Comparison of ENCODE assay signal across 14 cellular contexts in the genomic region with DNA sequence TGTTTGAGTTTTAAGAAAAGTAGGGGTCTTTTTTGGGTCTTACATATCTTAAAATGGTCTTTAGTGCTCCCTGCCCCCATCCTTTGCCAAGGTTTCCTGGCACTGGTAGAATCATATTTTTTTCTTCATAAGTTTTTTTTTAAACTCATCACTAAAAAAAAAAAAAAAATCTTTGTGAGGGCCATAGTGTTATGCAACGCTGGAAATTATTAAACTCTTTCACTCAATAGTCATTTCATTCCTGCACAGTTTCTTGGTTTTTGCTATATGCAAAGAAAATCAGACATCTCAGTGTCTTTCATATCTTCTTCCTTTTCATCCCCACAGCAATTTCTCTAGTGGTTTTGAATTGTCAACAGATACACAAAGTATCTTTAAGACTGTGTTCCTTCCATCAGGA.
DNase-seq lines count a peak whose midpoint lies in the region; ATAC-seq, FAIRE-seq and TF ChIP-seq lines count a peak whose summit lies in the region.
"Had no signal": no experiment of that assay in that cellular context is flagged by ENCODE, and none has a peak within 500 bp of the region (broad histone marks: within the 10 kb centered on the region; RNA-seq: fewer than 3 reads in every experiment).

No MANE protein-coding gene starts in this region.

- H3K9ac ChIP-seq in GM12878 (ENCODE audit: control insufficient read depth, insufficient read depth, low read length) (no peak overlapping the region), neural progenitor cell (no peak overlapping the region)
- H3K9ac ChIP-seq: BLaER1 had no signal

- H3K27ac ChIP-seq in GM12878 (ENCODE audit: control insufficient read depth, insufficient read depth) (peak overlapping the region; percentile 60; the same call in 1 of the 2 replicates), neural progenitor cell (no peak overlapping the region)
- no peak overlapping the region for H3K27ac ChIP-seq in CD8-positive, alpha-beta memory T cell (ENCODE audit: low read depth, low read length)
- H3K27ac ChIP-seq: BLaER1 had no signal

- POLR2A ChIA-PET in GM12878 (lab: Charles Lee), result interaction anchor here (0.9 to 2.1 kb wide), 2 partner anchors 73 to 77 kb away, joined by 3 to 15 read pairs; no protein-coding TSS in a partner anchor
- POLR2A ChIA-PET in CD8-positive, alpha-beta memory T cell (lab: Charles Lee), result no interaction called here

- peak overlapping the region; percentile 70 for H2AFZ ChIP-seq in GM12878 (ENCODE audit: control insufficient read depth, low read depth, low read length)
- no peak overlapping the region for H2AFZ ChIP-seq in neural progenitor cell (replicated peaks)

- intact Hi-C loops in GM12878 (cut with micrococcal nuclease; ENCODE audit: unreplicated experiment), result loop anchor here (5.0 kb wide), 1 partner anchor 98 kb away; the partner anchor contains the start of gene TMA16

- no peak overlapping the region for H3K4me3 Mint-ChIP-seq in CD8-positive, alpha-beta memory T cell
- H3K4me3 Mint-ChIP-seq in neural progenitor cell, result no peak overlapping the region
- H3K4me3 Mint-ChIP-seq: activated CD4-positive, alpha-beta T cell treated with anti-CD3 and anti-CD28 coated beads, Interleukin-2, amount 10 ng/mL, durations not matched to agents 7 days and 5 days had no signal

- RAD21 ChIA-PET in GM12878 (lab: Charles Lee; ENCODE audit: unreplicated experiment), result interaction anchor here (0.9 to 5.5 kb wide), 5 partner anchors 9 to 155 kb away, joined by 4 to 68 read pairs (median 17); no protein-coding TSS in a partner anchor

- FAIRE-seq in GM12878 (lab: Jason Lieb, UNC), result no peak
- FAIRE-seq: H54, RCC 7860 had no signal

- H3K36me3 ChIP-seq in GM12878 (ENCODE audit: control insufficient read depth in 2 of 2, insufficient read depth in 2 of 2, low read length in 1 of 2) (no peaks in the 10 kb centered on the region), neural progenitor cell (no peaks in the 10 kb centered on the region)
- no peaks in the 10 kb centered on the region for H3K36me3 ChIP-seq in CD8-positive, alpha-beta memory T cell (ENCODE audit: insufficient read depth, low read length)
- H3K36me3 ChIP-seq: BLaER1 had no signal

- CTCF ChIA-PET in GM12878 (lab: Yijun Ruan, JAX), result interaction anchor here (1.0 to 8.9 kb wide), 7 partner anchors 34 to 97 kb away, joined by 3 to 94 read pairs (median 7); no protein-coding TSS in a partner anchor
- CTCF ChIA-PET in CD8-positive, alpha-beta memory T cell (lab: Charles Lee), result no interaction called here

- DNase-seq in GM12878 (ENCODE audit: low read depth, low spot score), result no peak
- no peak for DNase-seq in CD8-positive, alpha-beta memory T cell
- DNase-seq in NCI-H1105 treated with DMSO at 0.1 percent for 48 hours (lab: John Stamatoyannopoulos, UW), result no peak
- DNase-seq in neural progenitor cell (ENCODE audit: low spot score), result no peak
- DNase-seq in T-helper 9 cell, result no peak
- DNase-seq: activated CD4-positive, alpha-beta T cell treated with anti-CD3 and anti-CD28 coated beads, Interleukin-2, amount 10 ng/mL, durations not matched to agents 7 days and 5 days; DND-41; effector CD4-positive, alpha-beta T cell had no signal

- TF ChIP-seq CTCF in GM12878 (IDR thresholded peaks at IDR 0.05 in 2 of 3, conservative IDR thresholded peaks at IDR 0.05 in 1 of 3; ENCODE audit: control insufficient read depth in 2 of 3, extremely low read depth in 1 of 3, insufficient read depth in 1 of 3, low read depth in 3 of 3, low read length in 3 of 3) (no peak), neural progenitor cell (IDR thresholded peaks at IDR 0.05) (no peak)

- no TSS peak for BruUV-seq in GM12878 (replicated peaks; lab: Mats Ljungman, UMichigan)

- H4K20me1 ChIP-seq in GM12878 (ENCODE audit: control insufficient read depth, insufficient read depth) (no peaks in the 10 kb centered on the region), neural progenitor cell (ENCODE audit: low read depth) (no peaks in the 10 kb centered on the region)
- H4K20me1 ChIP-seq: BLaER1 had no signal

- no peaks in the 10 kb centered on the region for H3K9me3 Mint-ChIP-seq in CD8-positive, alpha-beta memory T cell
- H3K9me3 Mint-ChIP-seq in neural progenitor cell, result no peaks in the 10 kb centered on the region
- H3K9me3 Mint-ChIP-seq: activated CD4-positive, alpha-beta T cell treated with anti-CD3 and anti-CD28 coated beads, Interleukin-2, amount 10 ng/mL, durations not matched to agents 7 days and 5 days had no signal

- H3K27ac Mint-ChIP-seq in CD8-positive, alpha-beta memory T cell, result no peak overlapping the region
- no peak overlapping the region for H3K27ac Mint-ChIP-seq in neural progenitor cell
- H3K27ac Mint-ChIP-seq: activated CD4-positive, alpha-beta T cell treated with anti-CD3 and anti-CD28 coated beads, Interleukin-2, amount 10 ng/mL, durations not matched to agents 7 days and 5 days had no signal

- SMC1A ChIA-PET in GM12878 (lab: Charles Lee; ENCODE audit: uncharacterized antibody, unreplicated experiment), result interaction anchor here (0.7 to 17.1 kb wide), 10 partner anchors 16 to 164 kb away, joined by 3 to 219 read pairs (median 18); no protein-coding TSS in a partner anchor

- H3K27me3 ChIP-seq in GM12878 (replicated peaks in 1 of 2; ENCODE audit: control insufficient read depth in 2 of 2, insufficient read depth in 2 of 2, low read length in 1 of 2) (no peaks in the 10 kb centered on the region), neural progenitor cell (no peaks in the 10 kb centered on the region)
- H3K27me3 ChIP-seq in CD8-positive, alpha-beta memory T cell (ENCODE audit: insufficient read depth, low read length, poor library complexity, severe bottlenecking), result no peaks in the 10 kb centered on the region
- H3K27me3 ChIP-seq: BLaER1 had no signal

- in situ Hi-C loops in GM12878 (cut with MboI), result loop anchor here (5.0 kb wide), 1 partner anchor 72 kb away; no protein-coding TSS in a partner anchor

- no peak for TF ChIP-seq EP300 in GM12878 (IDR thresholded peaks at IDR 0.05; ENCODE audit: borderline replicate concordance in 1 of 2, control insufficient read depth in 1 of 2, low read depth in 2 of 2, low read length in 2 of 2)

- peaks cover 6 to 14% of the 10 kb centered on the region in 2 donors for H3K27me3 Mint-ChIP-seq in CD8-positive, alpha-beta memory T cell
- H3K27me3 Mint-ChIP-seq in neural progenitor cell (ENCODE audit: insufficient read depth, low read depth), result no peaks in the 10 kb centered on the region
- H3K27me3 Mint-ChIP-seq: activated CD4-positive, alpha-beta T cell treated with anti-CD3 and anti-CD28 coated beads, Interleukin-2, amount 10 ng/mL, durations not matched to agents 7 days and 5 days had no signal

- ATAC-seq in GM18909 (IDR thresholded peaks at IDR 0.05; ENCODE audit: poor library complexity, unreplicated experiment) (peak; percentile 38), GM21723 (IDR thresholded peaks at IDR 0.05; ENCODE audit: unreplicated experiment) (peak; percentile 47), HG03108 (IDR thresholded peaks at IDR 0.05; ENCODE audit: unreplicated experiment) (peak; percentile 41), GM12878 (peak; percentile 29)

- H3K79me2 ChIP-seq in GM12878 (ENCODE audit: control insufficient read depth, insufficient read depth, low read length) (no peaks in the 10 kb centered on the region), neural progenitor cell (ENCODE audit: low read depth) (no peaks in the 10 kb centered on the region)

- no peaks in the 10 kb centered on the region for H3K4me1 Mint-ChIP-seq in CD8-positive, alpha-beta memory T cell
- H3K4me1 Mint-ChIP-seq in neural progenitor cell, result peaks cover 6% of the 10 kb centered on the region
- H3K4me1 Mint-ChIP-seq: activated CD4-positive, alpha-beta T cell treated with anti-CD3 and anti-CD28 coated beads, Interleukin-2, amount 10 ng/mL, durations not matched to agents 7 days and 5 days had no signal

- no peak overlapping the region for H3K4me2 ChIP-seq in GM12878 (ENCODE audit: control insufficient read depth, insufficient read depth)
- no peak overlapping the region for H3K4me2 ChIP-seq in neural progenitor cell
- H3K4me2 ChIP-seq: BLaER1 had no signal

- no peaks in the 10 kb centered on the region for H3K36me3 Mint-ChIP-seq in CD8-positive, alpha-beta memory T cell
- no peaks in the 10 kb centered on the region for H3K36me3 Mint-ChIP-seq in neural progenitor cell

- TF ChIP-seq RAD21 in GM12878 (IDR thresholded peaks at IDR 0.05; ENCODE audit: insufficient read depth, low read depth, low read length), result no peak

- TF ChIP-seq POLR2A in GM12878 (IDR thresholded peaks at IDR 0.05; ENCODE audit: low read depth, low read length), result no peak

- WGBS in GM12878 (ENCODE audit: insufficient coverage, insufficient replicate concordance, low lambda C conversion rate, missing lambda C conversion rate), result 8% methylated on average over 1 of the region's 1 CpG

- H3K4me1 ChIP-seq in GM12878 (ENCODE audit: control insufficient read depth, insufficient read depth, low read length) (peaks cover 34% of the 10 kb centered on the region), neural progenitor cell (no peaks in the 10 kb centered on the region)
- no peaks in the 10 kb centered on the region for H3K4me1 ChIP-seq in CD8-positive, alpha-beta memory T cell (ENCODE audit: insufficient read depth, low read length)

- peaks cover 4% of the 10 kb centered on the region for H3K9me3 ChIP-seq in GM12878 (replicated peaks; ENCODE audit: control insufficient read depth, insufficient read depth, low read length)
- H3K9me3 ChIP-seq in CD8-positive, alpha-beta memory T cell (ENCODE audit: low read length), result no peaks in the 10 kb centered on the region
- H3K9me3 ChIP-seq in neural progenitor cell (ENCODE audit: low read depth), result no peaks in the 10 kb centered on the region
- H3K9me3 ChIP-seq: BLaER1 had no signal

- no peaks in the 10 kb centered on the region for H3F3A ChIP-seq in neural progenitor cell (ENCODE audit: low read depth)

- H3K4me3 ChIP-seq in GM12878 (no peak overlapping the region), neural progenitor cell (no peak overlapping the region)
- H3K4me3 ChIP-seq in CD8-positive, alpha-beta memory T cell (ENCODE audit: low read length), result no peak overlapping the region
- H3K4me3 ChIP-seq: BLaER1 had no signal

TF ChIP-seq in GM12878, 131 proteins besides CTCF, POLR2A, EP300 and RAD21 (continues in another document):
- TF ChIP-seq JUNB (IDR thresholded peaks at IDR 0.05) (peak; percentile 42; the same call in 1 of the 2 replicates), BHLHE40 (IDR thresholded peaks at IDR 0.05; ENCODE audit: borderline replicate concordance in 1 of 2, low read depth in 2 of 2, low read length in 1 of 2) (no peak), POLR2AphosphoS2 (IDR thresholded peaks at IDR 0.05; ENCODE audit: low read depth, low read length) (no peak), HCFC1 (IDR thresholded peaks at IDR 0.05; ENCODE audit: low read length) (no peak), SIN3A (IDR thresholded peaks at IDR 0.05; ENCODE audit: low read depth, low read length) (no peak), SMARCA5 (IDR thresholded peaks at IDR 0.05) (no peak), SUPT20H (IDR thresholded peaks at IDR 0.05; ENCODE audit: borderline replicate concordance, control insufficient read depth, low read depth, low read length) (no peak)
- TF ChIP-seq, protein P1, sequence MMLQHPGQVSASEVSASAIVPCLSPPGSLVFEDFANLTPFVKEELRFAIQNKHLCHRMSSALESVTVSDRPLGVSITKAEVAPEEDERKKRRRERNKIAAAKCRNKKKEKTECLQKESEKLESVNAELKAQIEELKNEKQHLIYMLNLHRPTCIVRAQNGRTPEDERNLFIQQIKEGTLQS (IDR thresholded peaks at IDR 0.05; ENCODE audit: borderline replicate concordance, extremely low read depth, low read depth, low read length), result no peak
